Comparison of ENCODE assay signal across 26 cellular contexts in the genomic region with DNA sequence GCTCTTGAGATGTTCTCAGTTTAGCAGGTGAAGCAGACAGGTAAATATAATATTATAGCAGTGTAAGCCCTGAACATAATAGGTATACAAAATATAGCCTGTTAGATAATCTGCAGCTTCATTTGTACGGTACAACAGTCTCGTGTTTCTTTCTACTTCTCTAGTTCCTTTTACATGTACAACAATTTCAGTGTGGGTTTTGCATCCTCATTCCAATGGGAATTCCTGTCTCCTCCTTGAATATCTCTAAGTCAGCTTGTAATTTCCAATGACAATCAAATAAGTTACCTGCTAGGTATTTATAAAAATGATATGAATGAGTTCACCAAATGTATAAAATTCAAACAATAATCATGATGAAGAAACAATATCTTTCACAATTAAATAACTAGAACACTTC.
"Had no signal": no experiment of that assay in that cellular context is flagged by ENCODE, and none has a peak within 500 bp of the region (broad histone marks: within the 10 kb centered on the region; RNA-seq: fewer than 3 reads in every experiment).

No MANE protein-coding gene starts in this region.

- H3K27ac ChIP-seq: stomach, suprapubic skin, testis, thoracic aorta, thyroid gland, tibial artery, tibial nerve, transverse colon, upper lobe of left lung, upper lobe of right lung, uterus, vagina had no signal

- H3K4me3 ChIP-seq: stomach, suprapubic skin, testis, thoracic aorta, thyroid gland, tibial artery, tibial nerve, transverse colon, upper lobe of left lung, upper lobe of right lung, uterus, vagina had no signal

- H3K9me3 ChIP-seq: stomach, suprapubic skin, testis, thoracic aorta, thyroid gland, tibial artery, tibial nerve, transverse colon, upper lobe of left lung, upper lobe of right lung, uterus, vagina had no signal

- DNase-seq: stimulated activated CD4-positive, alpha-beta T cell treated with anti-CD3 and anti-CD28 coated beads, Interleukin-2, amount 100 ng/mL, for 48 hours; stimulated activated CD4-positive, alpha-beta T cell treated with anti-CD3 and anti-CD28 coated beads, Interleukin-4, amount 100 ng/mL, for 1 hour; stimulated activated CD4-positive, alpha-beta T cell treated with anti-CD3 and anti-CD28 coated beads, Interleukin-4, amount 100 ng/mL, for 24 hours; stimulated activated CD4-positive, alpha-beta T cell treated with anti-CD3 and anti-CD28 coated beads, Interleukin-4, amount 100 ng/mL, for 4 hours; stimulated activated CD8-positive, alpha-beta memory T cell treated with anti-CD3 and anti-CD28 coated beads, Interleukin-4, amount 100 ng/mL, for 48 hours; stimulated activated naive B cell treated with anti-CD40 and anti-IgM and Interleukin-4, amounts not matched to agents 10 μg/mL and 1 μg/mL and 100 μg/mL, for 72 hours; stimulated activated naive CD4-positive, alpha-beta T cell; stimulated activated naive CD4-positive, alpha-beta T cell treated with Interleukin-2 at 50 U/mL for 16 hours; stimulated activated naive CD8-positive, alpha-beta T cell treated with anti-CD3 and anti-CD28 coated beads, Interleukin-15, amount 100 ng/mL, for 72 hours; stimulated activated naive CD8-positive, alpha-beta T cell treated with anti-CD3 and anti-CD28 coated beads, Interleukin-15, Interleukin-2, amounts not matched to agents 100 U/mL and 50 U/mL, for 24 hours; stomach; substantia nigra; testis; thyroid gland; tibial artery; transverse colon; trophoblast cell; upper lobe of left lung; upper lobe of right lung; uterus had no signal

- ATAC-seq: stimulated activated effector memory CD8-positive, alpha-beta T cell treated with anti-CD3 and anti-CD28 coated beads, Interleukin-12 subunit alpha, Interleukin-12 subunit beta, amount 100 ng/mL, for 72 hours; stimulated activated memory B cell treated with anti-CD40 and anti-IgM and Interleukin-4, amounts not matched to agents 10 μg/mL and 1 μg/mL and 100 μg/mL, for 72 hours; stimulated activated naive B cell treated with anti-CD40 and anti-IgM and Interleukin-4, amounts not matched to agents 10 μg/mL and 1 μg/mL and 100 μg/mL, for 72 hours; stimulated activated naive CD8-positive, alpha-beta T cell treated with anti-CD3 and anti-CD28 coated beads, Interleukin-15, amount 100 ng/mL, for 72 hours; stimulated activated naive CD8-positive, alpha-beta T cell treated with anti-CD3 and anti-CD28 coated beads, Interleukin-15, Interleukin-2, amounts not matched to agents 100 U/mL and 50 U/mL, for 24 hours; upper lobe of right lung had no signal

- H3K27me3 ChIP-seq: stomach, suprapubic skin, testis, thyroid gland, tibial artery, tibial nerve, transverse colon, upper lobe of left lung, upper lobe of right lung, uterus, vagina had no signal

- H3K36me3 ChIP-seq: stomach, suprapubic skin, thoracic aorta, thyroid gland, tibial artery, tibial nerve, transverse colon, upper lobe of left lung, upper lobe of right lung, uterus, vagina had no signal
